ENCODE assay signal across 22 cellular contexts in the genomic region with DNA sequence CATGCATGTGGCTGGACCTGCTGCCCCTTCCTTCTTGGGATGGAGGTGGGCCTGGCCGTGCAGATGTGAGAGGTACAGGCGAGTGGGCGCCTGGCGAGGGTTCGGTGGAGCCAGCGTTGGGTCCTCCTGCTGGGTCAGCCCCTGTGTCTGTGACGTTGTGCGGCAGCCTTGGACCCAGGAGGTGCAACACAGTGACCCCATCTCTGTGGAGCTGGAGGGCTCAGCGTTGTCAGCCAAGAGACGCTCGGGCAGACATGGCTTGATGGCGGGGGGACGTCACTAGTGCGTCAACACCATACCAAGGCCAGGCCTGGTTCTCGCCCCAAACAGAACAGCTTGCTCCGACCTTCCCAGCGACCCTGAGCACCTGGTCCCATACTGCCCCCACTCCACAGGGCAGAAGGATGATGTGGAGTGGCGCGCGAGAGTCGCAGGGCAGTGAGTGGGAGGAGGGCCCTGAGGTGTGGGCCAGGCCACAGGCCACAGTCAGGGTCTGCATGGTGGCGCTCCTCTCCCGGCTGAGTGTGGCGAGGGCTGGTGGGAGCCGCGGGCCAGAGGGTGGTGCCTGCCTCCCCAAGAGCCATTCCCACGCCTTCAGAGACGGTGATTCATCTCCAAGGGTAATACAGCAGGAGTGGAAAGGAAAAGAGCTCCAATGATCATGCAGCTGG.
DNase-seq lines count a peak whose midpoint lies in the region; ATAC-seq and TF ChIP-seq lines count a peak whose summit lies in the region.
"Had no signal": no experiment of that assay in that cellular context is flagged by ENCODE, and none has a peak within 500 bp of the region (broad histone marks: within the 10 kb centered on the region; RNA-seq: fewer than 3 reads in every experiment).

No MANE protein-coding gene starts in this region.

- ATAC-seq in left cardiac atrium (no peak), upper lobe of right lung (no peak), HG03196 (IDR thresholded peaks at IDR 0.05; ENCODE audit: unreplicated experiment) (no peak)
- ATAC-seq: CD8-positive, alpha-beta T cell; stimulated activated effector memory CD8-positive, alpha-beta T cell treated with anti-CD3 and anti-CD28 coated beads, Interleukin-12 subunit alpha, Interleukin-12 subunit beta, amount 100 ng/mL, for 72 hours had no signal

- H2AFZ ChIP-seq in neuronal stem cell (ENCODE audit: low read length), result no peak overlapping the region

- H2BK15ac ChIP-seq in neuronal stem cell (ENCODE audit: low read length), result peak overlapping the region; percentile 43

- H3K9me3 ChIP-seq in neuronal stem cell (replicated peaks in 1 of 2; ENCODE audit: control insufficient read depth in 2 of 2, insufficient read depth in 1 of 2, low read depth in 1 of 2, low read length in 2 of 2) (peaks cover 4 to 8% of the 10 kb centered on the region in 2 donors), upper lobe of right lung (no peaks in the 10 kb centered on the region)
- H3K9me3 ChIP-seq: HAP-1, thyroid gland had no signal

- peak overlapping the region; percentile 84 for H3K14ac ChIP-seq in neuronal stem cell (ENCODE audit: low read length)

- H3K27me3 ChIP-seq in neuronal stem cell (ENCODE audit: control insufficient read depth in 3 of 3, insufficient read depth in 3 of 3, low read depth in 1 of 3, low read length in 3 of 3), result no peaks in the 10 kb centered on the region
- H3K27me3 ChIP-seq in upper lobe of right lung, result peaks cover 9% of the 10 kb centered on the region
- H3K27me3 ChIP-seq: cardiac muscle cell, thyroid gland had no signal

- peak overlapping the region; percentile 92 for H3K18ac ChIP-seq in neuronal stem cell (ENCODE audit: low read length)

- peak overlapping the region; percentile 91 for H2AK5ac ChIP-seq in neuronal stem cell (ENCODE audit: low read depth, low read length)

- H2BK12ac ChIP-seq in neuronal stem cell (ENCODE audit: low read length), result peak overlapping the region; percentile 88

- peak overlapping the region; percentile 4 for H2BK120ac ChIP-seq in neuronal stem cell (ENCODE audit: low read depth, low read length)

- H3K36me3 ChIP-seq in neuronal stem cell (replicated peaks in 1 of 2; ENCODE audit: control insufficient read depth in 2 of 2, insufficient read depth in 2 of 2, low read length in 2 of 2) (no peaks in the 10 kb centered on the region), upper lobe of right lung (no peaks in the 10 kb centered on the region)
- H3K36me3 ChIP-seq: cardiac muscle cell, HAP-1, thyroid gland had no signal

- H3K79me1 ChIP-seq in neuronal stem cell (ENCODE audit: low read depth, low read length), result peaks cover 1% of the 10 kb centered on the region

- H3K27ac ChIP-seq in neuronal stem cell (replicated peaks; ENCODE audit: low read length) (no peak overlapping the region), upper lobe of right lung (no peak overlapping the region)
- H3K27ac ChIP-seq: cardiac muscle cell, dorsolateral prefrontal cortex, epithelial cell of prostate, thyroid gland had no signal

- H4K91ac ChIP-seq in neuronal stem cell (ENCODE audit: low read depth, low read length, poor library complexity), result no peak overlapping the region

- H3K4me3 ChIP-seq in neuronal stem cell (ENCODE audit: low read length in 2 of 2) (no peak overlapping the region), upper lobe of right lung (no peak overlapping the region)
- H3K4me3 ChIP-seq: cardiac muscle cell, dorsolateral prefrontal cortex, HAP-1, thyroid gland had no signal

- TF ChIP-seq CTCF in upper lobe of right lung (IDR thresholded peaks at IDR 0.05), result no peak

- intact Hi-C loops in cardiac septum (cut with DNase I) (no loop called here), left cardiac atrium (cut with DNase I) (no loop called here), upper lobe of right lung (cut with DNase I) (no loop called here)

- peaks cover 11 to 15% of the 10 kb centered on the region in 2 donors for H3K4me1 ChIP-seq in neuronal stem cell (ENCODE audit: control insufficient read depth in 2 of 2, insufficient read depth in 1 of 2, low read depth in 1 of 2, low read length in 2 of 2)
- H3K4me1 ChIP-seq in upper lobe of right lung, result no peaks in the 10 kb centered on the region
- H3K4me1 ChIP-seq: HAP-1, thyroid gland had no signal

- H3K9ac ChIP-seq in neuronal stem cell (ENCODE audit: low read depth, low read length, poor library complexity), result peak overlapping the region; percentile 75

- DNase-seq in cardiac septum (ENCODE audit: low spot score) (peak; percentile 44), left cardiac atrium (no peak), neuronal stem cell (ENCODE audit: low spot score) (no peak), upper lobe of right lung (peak; percentile 52), HuH-7.5 (ENCODE audit: low spot score) (no peak), DMS79 (lab: John Stamatoyannopoulos, UW) (no peak)
- peak; percentile 38 for DNase-seq in activated CD8-positive, alpha-beta memory T cell treated with anti-CD3 and anti-CD28 coated beads for 24 hours
- DNase-seq: activated CD4-positive, CD25-positive, alpha-beta regulatory T cell treated with anti-CD3 and anti-CD28 coated beads, Interleukin-2, amount 50 U/mL, for 72 hours; activated naive CD4-positive, alpha-beta T cell; amygdala; islet precursor cell; NCI-H1417 treated with DMSO at 0.1 percent for 48 hours; NCI-H524 treated with DMSO at 0.1 percent for 48 hours; occipital lobe; thyroid gland had no signal

- no CpG with 5 or more reads among the region's 28 CpGs for WGBS in neuronal stem cell (ENCODE audit: extremely low coverage in 2 of 2, insufficient read length in 2 of 2, insufficient replicate concordance in 1 of 2), 2 donors

- no peak overlapping the region for H3K4ac ChIP-seq in neuronal stem cell (ENCODE audit: low read length)

- H2BK5ac ChIP-seq in neuronal stem cell (ENCODE audit: low read length), result no peak overlapping the region

- H3K23ac ChIP-seq in neuronal stem cell (ENCODE audit: low read depth, low read length, poor library complexity), result peak overlapping the region; percentile 87

- H3K4me2 ChIP-seq in neuronal stem cell (ENCODE audit: insufficient read depth, low read length, poor library complexity, severe bottlenecking), result no peak overlapping the region

- no peak overlapping the region for H4K8ac ChIP-seq in neuronal stem cell (ENCODE audit: low read depth, low read length)

Comparison
In these comparisons a context has a peak if more than half of its experiments do, and no peak if none do; other contexts are left out.
1. DNase-seq: peak in cardiac septum (single experiment), activated CD8-positive, alpha-beta memory T cell treated with anti-CD3 and anti-CD28 coated beads for 24 hours (single experiment) and upper lobe of right lung (single experiment); none in left cardiac atrium (single experiment), neuronal stem cell (single experiment), HuH-7.5 (single experiment) and DMS79 (single experiment).